Comparison of ENCODE assay signal across 28 cellular contexts in genomic region chr12:107163413-107163812, GRCh38.
"Had no signal": no experiment of that assay in that cellular context is flagged by ENCODE, and none has a peak within 500 bp of the region (broad histone marks: within the 10 kb centered on the region; RNA-seq: fewer than 3 reads in every experiment).

No MANE protein-coding gene starts in this region.

- H3K36me3 ChIP-seq: left lung, right atrium auricular region, thyroid gland, upper lobe of right lung had no signal

- H3K79me2 ChIP-seq: hepatocyte had no signal

- H3K4me1 Mint-ChIP-seq: activated CD4-positive, alpha-beta memory T cell treated with anti-CD3 and anti-CD28 coated beads, Interleukin-2, amount 10 ng/mL, durations not matched to agents 7 days and 5 days; activated CD4-positive, alpha-beta T cell treated with anti-CD3 and anti-CD28 coated beads, Interleukin-2, amount 10 ng/mL, durations not matched to agents 24 days and 14 days; activated CD8-positive, alpha-beta memory T cell treated with anti-CD3 and anti-CD28 coated beads, Interleukin-2, amount 10 ng/mL, durations not matched to agents 7 days and 5 days; activated naive CD4-positive, alpha-beta T cell treated with anti-CD3 and anti-CD28 coated beads, Interleukin-2, amount 50 U/mL, for 24 hours; brain; naive thymus-derived CD4-positive, alpha-beta T cell; neural crest cell; T-helper 17 cell had no signal

- DNase-seq: activated CD4-positive, alpha-beta memory T cell treated with anti-CD3 and anti-CD28 coated beads, Interleukin-2, amount 10 ng/mL, durations not matched to agents 7 days and 5 days; activated CD4-positive, alpha-beta T cell treated with anti-CD3 and anti-CD28 coated beads, Interleukin-2, amount 10 ng/mL, durations not matched to agents 24 days and 14 days; activated CD8-positive, alpha-beta memory T cell treated with anti-CD3 and anti-CD28 coated beads, Interleukin-2, amount 10 ng/mL, durations not matched to agents 7 days and 5 days; activated gamma-delta T cell treated with Interleukin-2 at 50 U/mL for 16 hours; aorta; effector CD4-positive, alpha-beta T cell; foreskin melanocyte; glutamatergic neuron; immature natural killer cell; kidney glomerular epithelial cell; left lung; naive thymus-derived CD4-positive, alpha-beta T cell; psoas muscle; stimulated activated CD4-positive, alpha-beta T cell treated with anti-CD3 and anti-CD28 coated beads, Interleukin-12 subunit alpha, Interleukin-12 subunit beta, amount 100 ng/mL, for 4 hours; stimulated activated CD4-positive, alpha-beta T cell treated with anti-CD3 and anti-CD28 coated beads, Interleukin-4, amount 100 ng/mL, for 4 hours; substantia nigra; T-helper 17 cell; thyroid gland; upper lobe of right lung had no signal

- H3K36me3 Mint-ChIP-seq: activated CD8-positive, alpha-beta memory T cell treated with anti-CD3 and anti-CD28 coated beads, Interleukin-2, amount 10 ng/mL, durations not matched to agents 7 days and 5 days; activated naive CD4-positive, alpha-beta T cell treated with anti-CD3 and anti-CD28 coated beads, Interleukin-2, amount 50 U/mL, for 24 hours; brain; immature natural killer cell; naive thymus-derived CD4-positive, alpha-beta T cell had no signal

- H3K4me3 ChIP-seq: hepatocyte, left lung, lung, psoas muscle, right atrium auricular region, thyroid gland, upper lobe of right lung had no signal

- H3K27ac Mint-ChIP-seq: activated CD4-positive, alpha-beta memory T cell treated with anti-CD3 and anti-CD28 coated beads, Interleukin-2, amount 10 ng/mL, durations not matched to agents 7 days and 5 days; activated CD4-positive, alpha-beta T cell treated with anti-CD3 and anti-CD28 coated beads, Interleukin-2, amount 10 ng/mL, durations not matched to agents 24 days and 14 days; activated CD8-positive, alpha-beta memory T cell treated with anti-CD3 and anti-CD28 coated beads, Interleukin-2, amount 10 ng/mL, durations not matched to agents 7 days and 5 days; activated naive CD4-positive, alpha-beta T cell treated with anti-CD3 and anti-CD28 coated beads, Interleukin-2, amount 50 U/mL, for 24 hours; brain; dendritic cell treated with granulocyte-macrophage colony-stimulating factor and Interleukin-4, amounts not matched to agents 40 ng/mL and 50 ng/mL, for 4 days; immature natural killer cell; naive thymus-derived CD4-positive, alpha-beta T cell; stimulated activated naive CD8-positive, alpha-beta T cell treated with anti-CD3 and anti-CD28 coated beads, Interleukin-15, Interleukin-2, amounts not matched to agents 100 ng/mL and 50 ng/mL, for 24 hours; T-helper 17 cell had no signal

- H3K27ac ChIP-seq: hepatocyte, left lung, psoas muscle, right atrium auricular region, thyroid gland, upper lobe of right lung had no signal

- H2AFZ ChIP-seq: hepatocyte had no signal

- H3K4me2 ChIP-seq: hepatocyte had no signal

- H3K4me3 Mint-ChIP-seq: activated CD4-positive, alpha-beta memory T cell treated with anti-CD3 and anti-CD28 coated beads, Interleukin-2, amount 10 ng/mL, durations not matched to agents 7 days and 5 days; activated CD4-positive, alpha-beta T cell treated with anti-CD3 and anti-CD28 coated beads, Interleukin-2, amount 10 ng/mL, durations not matched to agents 24 days and 14 days; activated CD8-positive, alpha-beta memory T cell treated with anti-CD3 and anti-CD28 coated beads, Interleukin-2, amount 10 ng/mL, durations not matched to agents 7 days and 5 days; activated naive CD4-positive, alpha-beta T cell treated with anti-CD3 and anti-CD28 coated beads, Interleukin-2, amount 50 U/mL, for 24 hours; brain; dendritic cell treated with granulocyte-macrophage colony-stimulating factor and Interleukin-4, amounts not matched to agents 40 ng/mL and 50 ng/mL, for 4 days; immature natural killer cell; naive thymus-derived CD4-positive, alpha-beta T cell; neural crest cell; stimulated activated naive CD8-positive, alpha-beta T cell treated with anti-CD3 and anti-CD28 coated beads, Interleukin-15, Interleukin-2, amounts not matched to agents 100 ng/mL and 50 ng/mL, for 24 hours; T-helper 17 cell had no signal

- ATAC-seq: activated CD4-positive, CD25-positive, alpha-beta regulatory T cell treated with anti-CD3 and anti-CD28 coated beads, Interleukin-2, amount 50 U/mL, for 24 hours; activated CD8-positive, alpha-beta memory T cell treated with anti-CD3 and anti-CD28 coated beads, Interleukin-2, amount 10 ng/mL, durations not matched to agents 7 days and 5 days; left lung; naive thymus-derived CD4-positive, alpha-beta T cell; psoas muscle; T-helper 17 cell; upper lobe of right lung had no signal

- H3K4me1 ChIP-seq: left lung, psoas muscle, right atrium auricular region, upper lobe of right lung had no signal

- H3K27me3 ChIP-seq: right atrium auricular region, thyroid gland had no signal

- H3K9me3 ChIP-seq: left lung, psoas muscle, right atrium auricular region, thyroid gland, upper lobe of right lung had no signal

- H3K9me3 Mint-ChIP-seq: activated CD4-positive, alpha-beta memory T cell treated with anti-CD3 and anti-CD28 coated beads, Interleukin-2, amount 10 ng/mL, durations not matched to agents 7 days and 5 days; activated CD4-positive, alpha-beta T cell treated with anti-CD3 and anti-CD28 coated beads, Interleukin-2, amount 10 ng/mL, durations not matched to agents 24 days and 14 days; activated naive CD4-positive, alpha-beta T cell treated with anti-CD3 and anti-CD28 coated beads, Interleukin-2, amount 50 U/mL, for 24 hours; brain; dendritic cell treated with granulocyte-macrophage colony-stimulating factor and Interleukin-4, amounts not matched to agents 40 ng/mL and 50 ng/mL, for 4 days; naive thymus-derived CD4-positive, alpha-beta T cell; neural crest cell; stimulated activated naive CD8-positive, alpha-beta T cell treated with anti-CD3 and anti-CD28 coated beads, Interleukin-15, Interleukin-2, amounts not matched to agents 100 ng/mL and 50 ng/mL, for 24 hours had no signal
